ENCODE assay signal across 1 cellular context in genomic region chr2:11936761-11937160, GRCh38.
TF ChIP-seq lines count a peak whose summit lies in the region.

No MANE protein-coding gene starts in this region.

TF ChIP-seq in GM23338, 12 proteins besides CTCF, POLR2A, EP300 and RAD21 (continued from another document):
- TF ChIP-seq ETS1 (IDR thresholded peaks at IDR 0.05) (no peak), JUNB (IDR thresholded peaks at IDR 0.05; ENCODE audit: unreplicated experiment) (no peak), EZH2phosphoT487 (IDR thresholded peaks at IDR 0.05; ENCODE audit: unreplicated experiment) (no peak), ZNF462 (CRISPR knock-in tag; IDR thresholded peaks at IDR 0.05) (no peak), CREB1 (CRISPR knock-in tag; IDR thresholded peaks at IDR 0.05; ENCODE audit: low read depth) (no peak), NANOG (IDR thresholded peaks at IDR 0.05; ENCODE audit: borderline replicate concordance) (no peak), EZH2 (IDR thresholded peaks at IDR 0.05; ENCODE audit: low read depth, unreplicated experiment) (no peak), ZNF114 (CRISPR knock-in tag; IDR thresholded peaks at IDR 0.05) (no peak), POLR2AphosphoS5 (IDR thresholded peaks at IDR 0.05; ENCODE audit: low read depth) (no peak)
TF ChIP-seq in GM23338: peak in this region for 0.
